11 cellular contexts compared by ENCODE assay signal in the genomic region with DNA sequence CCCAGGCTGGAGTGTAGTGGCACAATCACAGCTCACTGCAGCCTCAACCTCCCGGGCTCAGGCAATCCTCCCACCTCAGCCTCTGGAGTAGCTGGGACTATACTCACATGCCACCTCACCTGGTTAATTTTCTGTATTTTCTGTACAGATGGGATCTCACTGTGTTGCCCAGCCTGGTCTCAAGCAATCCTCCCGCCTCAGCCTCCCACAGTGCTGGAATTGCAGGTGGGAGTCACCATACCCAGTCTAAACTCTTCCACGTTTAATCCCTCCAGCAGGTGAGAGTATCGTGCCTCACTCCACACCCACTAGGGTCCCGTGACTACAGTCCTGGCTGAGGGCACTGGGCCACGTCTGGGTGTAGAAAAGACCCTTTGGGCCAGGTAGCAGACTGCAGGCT. TPM values are rescaled to one million over a fixed set of nuclear protein-coding genes. Genes with fewer than 3 reads are reported as not detected.
DNase-seq lines count a peak whose midpoint lies in the region; ATAC-seq and TF ChIP-seq lines count a peak whose summit lies in the region.
"Had no signal": no experiment of that assay in that cellular context is flagged by ENCODE, and none has a peak within 500 bp of the region (broad histone marks: within the 10 kb centered on the region; RNA-seq: fewer than 3 reads in every experiment).

No MANE protein-coding gene starts in this region.

- no peaks in the 10 kb centered on the region for H3K4me1 ChIP-seq in breast epithelium
- H3K4me1 ChIP-seq in tibial nerve = peaks cover 0 to 22% (median 6%) of the 10 kb centered on the region in 4 donors

- H3K4me3 Mint-ChIP-seq in activated naive CD4-positive, alpha-beta T cell treated with anti-CD3 and anti-CD28 coated beads, Interleukin-2, amount 50 U/mL, for 24 hours = peak overlapping the region; percentile 90
- H3K4me3 Mint-ChIP-seq in natural killer cell treated with Interleukin-12 subunit alpha and Interleukin-12 subunit beta and Interleukin-15 and Interleukin-18, amount 100 ng/mL, for 72 hours = peak overlapping the region; percentile 82

- no peak for ATAC-seq in natural killer cell treated with Interleukin-12 subunit alpha and Interleukin-12 subunit beta and Interleukin-15 and Interleukin-18, amount 100 ng/mL, for 72 hours

- TF ChIP-seq EP300 in tibial nerve (IDR thresholded peaks at IDR 0.05) = no peak

- H3K36me3 ChIP-seq in breast epithelium (no peaks in the 10 kb centered on the region), tibial nerve (peaks cover 0 to 28% (median 0%) of the 10 kb centered on the region in 3 donors)
- H3K36me3 ChIP-seq: right atrium auricular region had no signal

- H3K27me3 ChIP-seq in breast epithelium = no peaks in the 10 kb centered on the region
- no peaks in the 10 kb centered on the region for H3K27me3 ChIP-seq in tibial nerve
- H3K27me3 ChIP-seq: right atrium auricular region had no signal

- no peak overlapping the region for H3K4me3 ChIP-seq in breast epithelium
- H3K4me3 ChIP-seq in tibial nerve = no peak overlapping the region

- TF ChIP-seq POLR2A in breast epithelium (IDR thresholded peaks at IDR 0.05) (no peak), tibial nerve (IDR thresholded peaks at IDR 0.05) (no peak)

- WGBS in tibial nerve, 2 donors = 73 to 79% methylated on average over 6 of the region's 6 CpGs

- H3K4me1 Mint-ChIP-seq in activated naive CD4-positive, alpha-beta T cell treated with anti-CD3 and anti-CD28 coated beads, Interleukin-2, amount 50 U/mL, for 24 hours = peaks cover 9% of the 10 kb centered on the region
- peaks cover 6 to 9% of the 10 kb centered on the region in 2 donors for H3K4me1 Mint-ChIP-seq in natural killer cell treated with Interleukin-12 subunit alpha and Interleukin-12 subunit beta and Interleukin-15 and Interleukin-18, amount 100 ng/mL, for 72 hours (ENCODE audit: low read depth in 2 of 2)

- no peaks in the 10 kb centered on the region for H3K27me3 Mint-ChIP-seq in activated naive CD4-positive, alpha-beta T cell treated with anti-CD3 and anti-CD28 coated beads, Interleukin-2, amount 50 U/mL, for 24 hours
- no peaks in the 10 kb centered on the region for H3K27me3 Mint-ChIP-seq in natural killer cell treated with Interleukin-12 subunit alpha and Interleukin-12 subunit beta and Interleukin-15 and Interleukin-18, amount 100 ng/mL, for 72 hours

- H3K27ac Mint-ChIP-seq in activated naive CD4-positive, alpha-beta T cell treated with anti-CD3 and anti-CD28 coated beads, Interleukin-2, amount 50 U/mL, for 24 hours = no peak overlapping the region
- H3K27ac Mint-ChIP-seq in natural killer cell treated with Interleukin-12 subunit alpha and Interleukin-12 subunit beta and Interleukin-15 and Interleukin-18, amount 100 ng/mL, for 72 hours = peak overlapping the region in 1 of 2 donors; percentile 90

- intact Hi-C loops in breast epithelium (cut with DNase I; ENCODE audit: low total_unique reads) = no loop called here

- TF ChIP-seq CTCF in breast epithelium (IDR thresholded peaks at IDR 0.05) (no peak), tibial nerve (IDR thresholded peaks at IDR 0.05) (no peak)

- H3K9me3 Mint-ChIP-seq in activated naive CD4-positive, alpha-beta T cell treated with anti-CD3 and anti-CD28 coated beads, Interleukin-2, amount 50 U/mL, for 24 hours = no peaks in the 10 kb centered on the region
- H3K9me3 Mint-ChIP-seq in natural killer cell treated with Interleukin-12 subunit alpha and Interleukin-12 subunit beta and Interleukin-15 and Interleukin-18, amount 100 ng/mL, for 72 hours = no peaks in the 10 kb centered on the region

- DNase-seq in activated naive CD4-positive, alpha-beta T cell treated with anti-CD3 and anti-CD28 coated beads, Interleukin-2, amount 50 U/mL, for 16 hours = no peak
- DNase-seq in breast epithelium (ENCODE audit: low spot score in 2 of 2) = no peak
- no peak for DNase-seq in natural killer cell treated with Interleukin-12 subunit alpha and Interleukin-12 subunit beta and Interleukin-15 and Interleukin-18, amount 100 ng/mL, for 72 hours (ENCODE audit: low spot score)
- DNase-seq in tibial nerve (ENCODE audit: low spot score in 2 of 2) = no peak
- DNase-seq in kidney glomerular epithelial cell (lab: John Stamatoyannopoulos, UW) = no peak
- no peak for DNase-seq in dermis blood vessel endothelial cell
- no peak for DNase-seq in NCI-H128 (lab: John Stamatoyannopoulos, UW; ENCODE audit: unreplicated experiment)
- DNase-seq: NCI-H510A, SHP77 had no signal

- H3K36me3 Mint-ChIP-seq in activated naive CD4-positive, alpha-beta T cell treated with anti-CD3 and anti-CD28 coated beads, Interleukin-2, amount 50 U/mL, for 24 hours = no peaks in the 10 kb centered on the region
- H3K36me3 Mint-ChIP-seq in natural killer cell treated with Interleukin-12 subunit alpha and Interleukin-12 subunit beta and Interleukin-15 and Interleukin-18, amount 100 ng/mL, for 72 hours = no peaks in the 10 kb centered on the region

- H3K9me3 ChIP-seq in breast epithelium (no peaks in the 10 kb centered on the region), tibial nerve (no peaks in the 10 kb centered on the region)
- H3K9me3 ChIP-seq: right atrium auricular region had no signal

- H3K27ac ChIP-seq in breast epithelium = peak overlapping the region; percentile 86 to 91
- peak overlapping the region in 3 of 4 donors; percentile 52 to 95 (median 86) for H3K27ac ChIP-seq in tibial nerve

RNA-seq across cellular contexts. Expression of a gene that starts 16.5 kb away (rescaled TPM):
- total RNA-seq in breast epithelium (10 to 100 TPM; 26.9 to 49.0 (median 28.8) TPM), tibial nerve (100 to 1,000 TPM in 1 of 4 donors, 10 to 100 TPM in 3; 75.8 to 108 (median 88.3) TPM), dermis blood vessel endothelial cell (40.7 and 56.7 TPM in 2 replicates)
- 10 to 100 TPM; 31.7 to 40.4 TPM for total RNA-seq in natural killer cell treated with Interleukin-12 subunit alpha and Interleukin-12 subunit beta and Interleukin-15 and Interleukin-18, amount 100 ng/mL, for 72 hours

RNA-seq across cellular contexts. Expression of a gene that starts 39.0 kb away (rescaled TPM):
- not detected for total RNA-seq in breast epithelium
- total RNA-seq in natural killer cell treated with Interleukin-12 subunit alpha and Interleukin-12 subunit beta and Interleukin-15 and Interleukin-18, amount 100 ng/mL, for 72 hours = not detected
- not detected for total RNA-seq in tibial nerve
- not detected in 2 replicates for total RNA-seq in dermis blood vessel endothelial cell
- total RNA-seq: right atrium auricular region had no signal

RNA-seq across cellular contexts. Expression of a gene that starts 41.9 kb away (rescaled TPM):
- total RNA-seq in breast epithelium (1 to 10 TPM in 2 of 3 donors, under 1 TPM in 1; 0.48 to 6.2 (median 3.1) TPM), tibial nerve (1 to 10 TPM in 3 of 4 donors, under 1 TPM in 1; 0.98 to 4.2 (median 2.4) TPM), dermis blood vessel endothelial cell (8.1 and 10.9 TPM in 2 replicates)
- total RNA-seq in natural killer cell treated with Interleukin-12 subunit alpha and Interleukin-12 subunit beta and Interleukin-15 and Interleukin-18, amount 100 ng/mL, for 72 hours = under 1 TPM in 1 of 2 donors, not detected in 1; 0.21 TPM

RNA-seq across cellular contexts. Expression of a gene that starts 42.0 kb away (rescaled TPM):
- total RNA-seq in breast epithelium (10 to 100 TPM; 13.1 to 18.6 (median 14.6) TPM), tibial nerve (10 to 100 TPM; 20.1 to 34.5 (median 26.3) TPM), dermis blood vessel endothelial cell (1.5 and 8.0 TPM in 2 replicates)
- under 1 TPM in 1 of 2 donors, not detected in 1; 0.26 TPM for total RNA-seq in natural killer cell treated with Interleukin-12 subunit alpha and Interleukin-12 subunit beta and Interleukin-15 and Interleukin-18, amount 100 ng/mL, for 72 hours

RNA-seq across cellular contexts. Expression of a gene that starts 47.6 kb away (rescaled TPM):
- total RNA-seq in breast epithelium = under 1 TPM in 1 of 3 donors, not detected in 2; 0.29 TPM
- not detected for total RNA-seq in natural killer cell treated with Interleukin-12 subunit alpha and Interleukin-12 subunit beta and Interleukin-15 and Interleukin-18, amount 100 ng/mL, for 72 hours
- total RNA-seq in tibial nerve = under 1 TPM in 2 of 4 donors, not detected in 2; 0.21 to 0.30 TPM
- total RNA-seq in dermis blood vessel endothelial cell = 0.17 and 0.28 TPM in 2 replicates
- total RNA-seq: right atrium auricular region had no signal
